In the genomic region with DNA sequence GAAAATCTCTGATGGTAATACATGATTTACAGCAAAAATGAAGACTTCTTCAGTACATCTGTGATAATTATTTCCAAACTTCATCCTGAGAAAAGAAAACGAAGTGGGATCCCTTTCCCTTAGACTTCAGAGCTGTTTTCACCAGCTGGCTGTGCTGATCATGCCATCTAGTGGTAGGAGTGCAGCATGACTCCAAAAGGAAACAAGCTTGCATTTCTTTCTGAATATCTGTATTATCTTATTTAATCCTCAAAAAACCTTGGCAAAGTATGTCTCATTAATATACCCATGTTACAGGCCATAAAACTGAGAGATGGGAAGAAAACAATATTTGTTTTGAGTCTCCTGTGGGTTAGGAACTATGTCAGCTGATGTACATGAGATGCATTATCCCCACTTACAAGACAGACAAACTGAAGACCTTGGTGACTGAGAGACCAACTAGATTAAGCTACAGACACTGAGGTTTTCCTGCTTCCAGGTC, we compare ENCODE assay signal across 9 cellular contexts. TPM values are rescaled to one million over a fixed set of nuclear protein-coding genes. Genes with fewer than 3 reads are reported as not detected.
A peak's percentile ranks its signal among the peaks of the same experiment; 100 is the strongest.
DNase-seq lines count a peak whose midpoint lies in the region; ATAC-seq and TF ChIP-seq lines count a peak whose summit lies in the region.
"Had no signal": no experiment of that assay in that cellular context is flagged by ENCODE, and none has a peak within 500 bp of the region (broad histone marks: within the 10 kb centered on the region; RNA-seq: fewer than 3 reads in every experiment).

No MANE protein-coding gene starts in this region.

- TF ChIP-seq CTCF in GM13977 (IDR thresholded peaks at IDR 0.05; ENCODE audit: extremely low read depth, insufficient read depth, missing control alignments) = peak; percentile 96
- peak; percentile 96 for TF ChIP-seq CTCF in psoas muscle (IDR thresholded peaks at IDR 0.05)

- H3K4me3 ChIP-seq in psoas muscle = no peak overlapping the region

- in situ Hi-C loops in GM13977 (cut with MboI; ENCODE audit: low pct_unique_long_range_greater_than_20kb, low sequenced_read_pairs, unreplicated experiment) = loop anchor here (25.0 kb wide), 1 partner anchor 605 kb away; no protein-coding TSS in a partner anchor

- no peaks in the 10 kb centered on the region for H3K27me3 ChIP-seq in psoas muscle (ENCODE audit: insufficient read depth in 3 of 3, low read length in 2 of 3)

- H3K4me3 Mint-ChIP-seq in activated CD4-positive, alpha-beta memory T cell treated with anti-CD3 and anti-CD28 coated beads, Interleukin-2, amount 10 ng/mL, durations not matched to agents 7 days and 5 days = no peak overlapping the region
- H3K4me3 Mint-ChIP-seq: naive thymus-derived CD8-positive, alpha-beta T cell had no signal

- intact Hi-C loops in psoas muscle (cut with DNase I) = loop anchor here (2.0 to 10.0 kb wide), 4 partner anchors 170 to 618 kb away; no protein-coding TSS in a partner anchor

- H3K27me3 Mint-ChIP-seq in activated CD4-positive, alpha-beta memory T cell treated with anti-CD3 and anti-CD28 coated beads, Interleukin-2, amount 10 ng/mL, durations not matched to agents 7 days and 5 days = peaks cover 7% of the 10 kb centered on the region

- no peaks in the 10 kb centered on the region for H3K36me3 Mint-ChIP-seq in activated CD4-positive, alpha-beta memory T cell treated with anti-CD3 and anti-CD28 coated beads, Interleukin-2, amount 10 ng/mL, durations not matched to agents 7 days and 5 days (ENCODE audit: low read depth)
- H3K36me3 Mint-ChIP-seq: naive thymus-derived CD8-positive, alpha-beta T cell had no signal

- no peaks in the 10 kb centered on the region for H3K9me3 Mint-ChIP-seq in activated CD4-positive, alpha-beta memory T cell treated with anti-CD3 and anti-CD28 coated beads, Interleukin-2, amount 10 ng/mL, durations not matched to agents 7 days and 5 days
- H3K9me3 Mint-ChIP-seq: naive thymus-derived CD8-positive, alpha-beta T cell had no signal

- CTCF ChIA-PET in activated CD4-positive, alpha-beta memory T cell treated with anti-CD3 and anti-CD28 coated beads, Interleukin-2, amount 10 ng/mL, durations not matched to agents 7 days and 5 days (lab: Charles Lee) = interaction anchor here (0.7 to 2.0 kb wide), 32 partner anchors 8 to 651 kb away, joined by 3 to 22 read pairs (median 4); partner anchors contain the start of gene GJA8

- POLR2A ChIA-PET in activated CD4-positive, alpha-beta memory T cell treated with anti-CD3 and anti-CD28 coated beads, Interleukin-2, amount 10 ng/mL, durations not matched to agents 7 days and 5 days (lab: Charles Lee) = no interaction called here

- ATAC-seq in psoas muscle (peak in 2 of 4 donors; percentile 63 to 76), HG03442 (IDR thresholded peaks at IDR 0.05; ENCODE audit: unreplicated experiment) (no peak), GM19395 (IDR thresholded peaks at IDR 0.05; ENCODE audit: unreplicated experiment) (no peak)
- ATAC-seq: naive thymus-derived CD8-positive, alpha-beta T cell had no signal

- DNase-seq in CD1c-positive myeloid dendritic cell (ENCODE audit: extremely low spot score) (peak; percentile 55), GM13977 (ENCODE audit: low spot score) (peak; percentile 50), NCI-H226 (peak; percentile 29), glomerular visceral epithelial cell (ENCODE audit: extremely low spot score) (peak; percentile 53), psoas muscle (no peak)
- DNase-seq in activated CD4-positive, alpha-beta memory T cell treated with anti-CD3 and anti-CD28 coated beads, Interleukin-2, amount 10 ng/mL, durations not matched to agents 7 days and 5 days = peak; percentile 34

- H3K36me3 ChIP-seq in psoas muscle (ENCODE audit: insufficient read depth in 1 of 2, low read depth in 1 of 2) = no peaks in the 10 kb centered on the region

- peaks cover 2% of the 10 kb centered on the region for H3K4me1 Mint-ChIP-seq in activated CD4-positive, alpha-beta memory T cell treated with anti-CD3 and anti-CD28 coated beads, Interleukin-2, amount 10 ng/mL, durations not matched to agents 7 days and 5 days

- no peak overlapping the region for H3K27ac Mint-ChIP-seq in activated CD4-positive, alpha-beta memory T cell treated with anti-CD3 and anti-CD28 coated beads, Interleukin-2, amount 10 ng/mL, durations not matched to agents 7 days and 5 days

- H3K27ac ChIP-seq in psoas muscle = no peak overlapping the region

- WGBS in psoas muscle, 3 donors = 0 to 7% (median 0%) methylated on average over 1 of the region's 1 CpG

- H3K9me3 ChIP-seq in psoas muscle = no peaks in the 10 kb centered on the region

- no peaks in the 10 kb centered on the region for H3K4me1 ChIP-seq in psoas muscle

RNA-seq across cellular contexts. Expression of gene GJA8, which starts 9.8 kb away (rescaled TPM):
- not detected for total RNA-seq in activated CD4-positive, alpha-beta memory T cell treated with anti-CD3 and anti-CD28 coated beads, Interleukin-2, amount 10 ng/mL, durations not matched to agents 7 days and 5 days
- total RNA-seq in psoas muscle = not detected
- polyA plus RNA-seq in psoas muscle = not detected
- total RNA-seq: naive thymus-derived CD8-positive, alpha-beta T cell had no signal
- polyA plus RNA-seq: naive thymus-derived CD8-positive, alpha-beta T cell had no signal

RNA-seq across cellular contexts. Expression of gene GPR89B, which starts 35.4 kb away (rescaled TPM):
- total RNA-seq in activated CD4-positive, alpha-beta memory T cell treated with anti-CD3 and anti-CD28 coated beads, Interleukin-2, amount 10 ng/mL, durations not matched to agents 7 days and 5 days = 10 to 100 TPM; 23.8 to 25.7 TPM
- 1 to 10 TPM; 4.6 to 8.7 (median 8.0) TPM for total RNA-seq in psoas muscle
- 1 to 10 TPM; 4.0 to 7.5 (median 4.7) TPM for polyA plus RNA-seq in psoas muscle

Comparison
In these comparisons a context has a peak if more than half of its experiments do, and no peak if none do; other contexts are left out.
1. DNase-seq: peak in CD1c-positive myeloid dendritic cell (single experiment), GM13977 (single experiment), NCI-H226 (single experiment), activated CD4-positive, alpha-beta memory T cell treated with anti-CD3 and anti-CD28 coated beads, Interleukin-2, amount 10 ng/mL, durations not matched to agents 7 days and 5 days (single experiment) and glomerular visceral epithelial cell (single experiment); none in psoas muscle (0 of 2).